In the genomic region with DNA sequence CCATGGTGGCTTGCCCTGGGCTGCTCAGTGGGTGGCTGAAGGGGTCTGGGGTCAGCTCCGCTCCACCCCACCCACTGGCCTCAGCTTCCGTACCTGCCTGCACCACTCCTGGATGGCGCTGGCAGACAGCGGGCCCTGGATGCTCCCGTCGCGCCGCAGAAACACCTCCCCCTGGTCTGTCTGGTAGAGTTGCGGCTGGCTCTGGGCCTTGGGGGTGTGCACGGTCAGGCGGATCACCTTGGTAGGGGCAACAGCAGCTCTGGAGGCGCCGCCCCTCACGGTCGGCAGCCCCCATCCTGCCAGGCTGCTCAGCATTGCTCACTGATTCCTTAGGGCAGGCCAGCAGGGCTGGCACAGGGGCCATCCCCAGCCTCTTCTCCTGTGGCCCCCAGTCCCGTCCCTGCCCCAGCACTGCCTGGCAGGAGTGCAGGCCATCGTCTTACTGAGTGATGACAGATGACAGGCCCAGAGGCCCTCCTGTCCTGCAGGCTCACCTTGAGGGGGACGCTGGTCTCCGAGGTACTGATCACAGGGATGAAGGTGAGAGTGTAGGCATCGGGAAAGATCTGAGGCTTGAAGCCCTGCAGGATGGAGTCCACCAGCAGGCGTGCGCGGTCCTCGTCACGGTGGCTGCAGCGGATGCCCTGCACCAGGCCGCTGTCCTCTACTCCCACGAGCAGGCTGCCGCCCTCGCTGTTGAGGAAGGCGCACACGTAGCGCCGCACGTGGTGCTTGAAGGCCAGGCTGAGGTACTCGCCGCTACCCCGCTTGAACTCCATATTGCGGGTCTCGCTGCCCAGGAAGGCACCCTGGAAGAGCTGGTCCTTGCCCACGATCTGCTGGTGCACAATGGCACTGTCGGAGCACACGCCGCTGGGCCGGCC, we compare ENCODE assay signal across 1 cellular context.
TF ChIP-seq lines count a peak whose summit lies in the region.

No MANE protein-coding gene starts in this region.

TF ChIP-seq in SK-N-SH, 30 proteins besides CTCF, POLR2A, EP300 and RAD21 (continued from another document):
- no peak for TF ChIP-seq NFIC (IDR thresholded peaks at IDR 0.05; ENCODE audit: borderline replicate concordance)
